20 cellular contexts compared by ENCODE assay signal in genomic region chr5:141039061-141039460, GRCh38. TPM values are rescaled to one million over a fixed set of nuclear protein-coding genes. Genes with fewer than 3 reads are reported as not detected.
"Had no signal": no experiment of that assay in that cellular context is flagged by ENCODE, and none has a peak within 500 bp of the region (broad histone marks: within the 10 kb centered on the region; RNA-seq: fewer than 3 reads in every experiment).

No MANE protein-coding gene starts in this region.

- FAIRE-seq: keratinocyte, urothelium cell line had no signal

- H3K4me3 ChIP-seq: lower lobe of right lung, tibial artery had no signal

- ATAC-seq: activated CD8-positive, alpha-beta memory T cell treated with anti-CD3 and anti-CD28 coated beads, Interleukin-2, amount 10 ng/mL, durations not matched to agents 7 days and 5 days; lower lobe of right lung; naive thymus-derived CD8-positive, alpha-beta T cell; stimulated activated naive CD8-positive, alpha-beta T cell treated with anti-CD3 and anti-CD28 coated beads, Interleukin-15, Interleukin-2, amounts not matched to agents 100 U/mL and 50 U/mL, for 24 hours had no signal

- H3K27ac ChIP-seq: epithelial cell of prostate, lower lobe of right lung, tibial artery had no signal

- DNase-seq: activated CD4-positive, alpha-beta memory T cell treated with anti-CD3 and anti-CD28 coated beads, Interleukin-2, amount 10 ng/mL, durations not matched to agents 7 days and 5 days; activated CD4-positive, alpha-beta T cell treated with anti-CD3 and anti-CD28 coated beads for 48 hours; activated CD4-positive, CD25-positive, alpha-beta regulatory T cell; activated CD8-positive, alpha-beta memory T cell treated with anti-CD3 and anti-CD28 coated beads, Interleukin-2, amount 10 ng/mL, durations not matched to agents 7 days and 5 days; activated naive CD4-positive, alpha-beta T cell treated with Interleukin-2 at 50 U/mL for 16 hours; endodermal cell; foreskin fibroblast; hippocampal formation; lower lobe of right lung; naive thymus-derived CD8-positive, alpha-beta T cell; retina; stimulated activated CD4-positive, alpha-beta T cell treated with anti-CD3 and anti-CD28 coated beads, Interleukin-2, amount 100 ng/mL, for 24 hours; stimulated activated naive CD8-positive, alpha-beta T cell treated with anti-CD3 and anti-CD28 coated beads, Interleukin-15, Interleukin-2, amounts not matched to agents 100 U/mL and 50 U/mL, for 24 hours; tibial artery had no signal

- H3K36me3 ChIP-seq: lower lobe of right lung, tibial artery had no signal

- H3K27me3 ChIP-seq: tibial artery had no signal

- H3K9me3 ChIP-seq: lower lobe of right lung, tibial artery had no signal

RNA-seq across cellular contexts. Expression of gene PCDHB1, which starts 12.1 kb away (rescaled TPM):
- total RNA-seq: activated CD4-positive, alpha-beta memory T cell treated with anti-CD3 and anti-CD28 coated beads, Interleukin-2, amount 10 ng/mL, durations not matched to agents 7 days and 5 days; activated CD8-positive, alpha-beta memory T cell treated with anti-CD3 and anti-CD28 coated beads, Interleukin-2, amount 10 ng/mL, durations not matched to agents 7 days and 5 days; activated T-helper 2 cell treated with anti-CD3 and anti-CD28 coated beads, Interferon-gamma antibody, Interleukin-2, Interleukin-4, amounts not matched to agents 10 μg/mL and 5 μg/mL and 100 μg/mL, durations not matched to agents 14 hours and 24 hours and 36 hours; glomerular endothelial cell; mesenteric fat pad; naive thymus-derived CD8-positive, alpha-beta T cell had no signal
- polyA plus RNA-seq: keratinocyte; naive thymus-derived CD8-positive, alpha-beta T cell had no signal

RNA-seq across cellular contexts. Expression of gene PCDHB2, which starts 55.4 kb away (rescaled TPM):
- total RNA-seq: activated CD8-positive, alpha-beta memory T cell treated with anti-CD3 and anti-CD28 coated beads, Interleukin-2, amount 10 ng/mL, durations not matched to agents 7 days and 5 days; naive thymus-derived CD8-positive, alpha-beta T cell had no signal
